Comparison of ENCODE assay signal across 8 cellular contexts in the genomic region with DNA sequence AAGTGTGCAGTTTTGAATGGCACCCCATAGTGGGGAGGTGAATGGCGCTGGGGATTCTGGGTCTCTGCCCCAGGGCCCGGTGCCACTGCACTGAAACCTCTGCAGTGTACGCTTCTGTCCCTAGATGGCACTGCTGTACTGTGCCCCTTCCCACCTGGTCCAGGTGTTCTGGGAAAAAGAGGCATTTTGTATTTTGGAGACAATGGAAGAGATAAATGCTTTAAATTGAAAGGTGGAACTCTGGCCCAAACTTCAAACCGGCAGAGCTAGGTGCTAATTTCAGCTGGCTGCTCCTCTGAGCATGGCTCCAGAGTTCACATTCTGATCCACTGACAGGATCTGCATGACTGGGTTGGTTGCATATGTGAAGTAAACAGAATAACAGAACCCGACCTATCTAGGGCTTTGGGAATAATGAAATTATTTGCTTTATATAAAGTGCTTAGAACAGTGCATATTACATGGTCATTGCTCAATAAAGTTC. TPM values are rescaled to one million over a fixed set of nuclear protein-coding genes. Genes with fewer than 3 reads are reported as not detected.
DNase-seq lines count a peak whose midpoint lies in the region; ATAC-seq and TF ChIP-seq lines count a peak whose summit lies in the region.

No MANE protein-coding gene starts in this region.

- ATAC-seq in activated CD8-positive, alpha-beta memory T cell treated with anti-CD3 and anti-CD28 coated beads, Interleukin-2, amount 10 ng/mL, durations not matched to agents 7 days and 5 days, result peak; percentile 82
- ATAC-seq in activated CD8-positive, alpha-beta T cell treated with anti-CD3 and anti-CD28 coated beads, Interleukin-2, amount 10 ng/mL, durations not matched to agents 7 days and 5 days, result peak; percentile 76
- peak; percentile 63 for ATAC-seq in left ventricle myocardium superior

- no peak overlapping the region for H3K4me3 ChIP-seq in transverse colon

- H3K4me1 Mint-ChIP-seq in activated CD8-positive, alpha-beta memory T cell treated with anti-CD3 and anti-CD28 coated beads, Interleukin-2, amount 10 ng/mL, durations not matched to agents 7 days and 5 days, result no peaks in the 10 kb centered on the region
- no peaks in the 10 kb centered on the region for H3K4me1 Mint-ChIP-seq in activated CD8-positive, alpha-beta T cell treated with anti-CD3 and anti-CD28 coated beads, Interleukin-2, amount 10 ng/mL, durations not matched to agents 7 days and 5 days (ENCODE audit: low read depth)

- TF ChIP-seq EP300 in transverse colon (IDR thresholded peaks at IDR 0.05; ENCODE audit: low read depth), result no peak

- TF ChIP-seq POLR2A in transverse colon (IDR thresholded peaks at IDR 0.05), result no peak

- no peak overlapping the region for H3K27ac ChIP-seq in transverse colon

- no peaks in the 10 kb centered on the region for H3K27me3 ChIP-seq in transverse colon

- in situ Hi-C loops in transverse colon (cut with MboI; ENCODE audit: low pct_ligation_motif_present in 1 of 4, low pct_unique_long_range_greater_than_20kb in 1 of 4, low sequenced_read_pairs in 3 of 4), result no loop called here

- H3K36me3 ChIP-seq in transverse colon, result no peaks in the 10 kb centered on the region

- intact Hi-C loops in left ventricle myocardium superior (cut with micrococcal nuclease), result no loop called here
- intact Hi-C loops in transverse colon (cut with DNase I; ENCODE audit: low total_unique reads), result no loop called here

- no peaks in the 10 kb centered on the region for H3K9me3 ChIP-seq in transverse colon

- H3K36me3 Mint-ChIP-seq in activated CD8-positive, alpha-beta memory T cell treated with anti-CD3 and anti-CD28 coated beads, Interleukin-2, amount 10 ng/mL, durations not matched to agents 7 days and 5 days, result no peaks in the 10 kb centered on the region
- H3K36me3 Mint-ChIP-seq in activated CD8-positive, alpha-beta T cell treated with anti-CD3 and anti-CD28 coated beads, Interleukin-2, amount 10 ng/mL, durations not matched to agents 7 days and 5 days (ENCODE audit: low read depth), result no peaks in the 10 kb centered on the region

- TF ChIP-seq CTCF in transverse colon (IDR thresholded peaks at IDR 0.05), result peak; percentile 52 to 74 (median 66)

- H3K27ac Mint-ChIP-seq in activated CD8-positive, alpha-beta memory T cell treated with anti-CD3 and anti-CD28 coated beads, Interleukin-2, amount 10 ng/mL, durations not matched to agents 7 days and 5 days, result no peak overlapping the region
- H3K27ac Mint-ChIP-seq in activated CD8-positive, alpha-beta T cell treated with anti-CD3 and anti-CD28 coated beads, Interleukin-2, amount 10 ng/mL, durations not matched to agents 7 days and 5 days, result no peak overlapping the region

- CTCF ChIA-PET in activated CD8-positive, alpha-beta memory T cell treated with anti-CD3 and anti-CD28 coated beads, Interleukin-2, amount 10 ng/mL, durations not matched to agents 7 days and 5 days (lab: Charles Lee), result interaction anchor here (0.9 to 1.7 kb wide), 5 partner anchors 15 to 212 kb away, joined by 3 to 4 read pairs (median 3); no protein-coding TSS in a partner anchor
- CTCF ChIA-PET in activated CD8-positive, alpha-beta T cell treated with anti-CD3 and anti-CD28 coated beads, Interleukin-2, amount 10 ng/mL, durations not matched to agents 7 days and 5 days (lab: Charles Lee), result no interaction called here

- POLR2A ChIA-PET in activated CD8-positive, alpha-beta T cell treated with anti-CD3 and anti-CD28 coated beads, Interleukin-2, amount 10 ng/mL, durations not matched to agents 7 days and 5 days (lab: Charles Lee), result no interaction called here

- WGBS in transverse colon (ENCODE audit: low coverage in 1 of 2), 2 donors, result 23 to 25% methylated on average over 2 to 5 of the region's 5 CpGs

- peaks cover 21% of the 10 kb centered on the region for H3K27me3 Mint-ChIP-seq in activated CD8-positive, alpha-beta memory T cell treated with anti-CD3 and anti-CD28 coated beads, Interleukin-2, amount 10 ng/mL, durations not matched to agents 7 days and 5 days
- peaks cover 12% of the 10 kb centered on the region for H3K27me3 Mint-ChIP-seq in activated CD8-positive, alpha-beta T cell treated with anti-CD3 and anti-CD28 coated beads, Interleukin-2, amount 10 ng/mL, durations not matched to agents 7 days and 5 days (ENCODE audit: low read depth)

- H3K4me3 Mint-ChIP-seq in activated CD8-positive, alpha-beta memory T cell treated with anti-CD3 and anti-CD28 coated beads, Interleukin-2, amount 10 ng/mL, durations not matched to agents 7 days and 5 days, result no peak overlapping the region
- H3K4me3 Mint-ChIP-seq in activated CD8-positive, alpha-beta T cell treated with anti-CD3 and anti-CD28 coated beads, Interleukin-2, amount 10 ng/mL, durations not matched to agents 7 days and 5 days, result no peak overlapping the region

- no peaks in the 10 kb centered on the region for H3K9me3 Mint-ChIP-seq in activated CD8-positive, alpha-beta memory T cell treated with anti-CD3 and anti-CD28 coated beads, Interleukin-2, amount 10 ng/mL, durations not matched to agents 7 days and 5 days (ENCODE audit: low read depth)
- no peaks in the 10 kb centered on the region for H3K9me3 Mint-ChIP-seq in activated CD8-positive, alpha-beta T cell treated with anti-CD3 and anti-CD28 coated beads, Interleukin-2, amount 10 ng/mL, durations not matched to agents 7 days and 5 days (ENCODE audit: insufficient read depth)

- peak; percentile 54 for DNase-seq in activated CD8-positive, alpha-beta memory T cell treated with anti-CD3 and anti-CD28 coated beads, Interleukin-2, amount 10 ng/mL, durations not matched to agents 7 days and 5 days
- DNase-seq in activated CD8-positive, alpha-beta memory T cell treated with anti-CD3 and anti-CD28 coated beads, Interleukin-2, amount 50 U/mL, for 48 hours, result no peak
- DNase-seq in NCI-H146 (lab: John Stamatoyannopoulos, UW), result peak; percentile 85
- peak; percentile 54 for DNase-seq in activated CD8-positive, alpha-beta T cell treated with anti-CD3 and anti-CD28 coated beads, Interleukin-2, amount 10 ng/mL, durations not matched to agents 7 days and 5 days
- no peak for DNase-seq in left ventricle myocardium superior
- DNase-seq in transverse colon, result peak; percentile 56
- DNase-seq in foreskin melanocyte, result no peak
- DNase-seq in SK-N-DZ (ENCODE audit: low spot score), result no peak

- H3K4me1 ChIP-seq in transverse colon, result peaks cover 5 to 9% (median 8%) of the 10 kb centered on the region in 4 donors

RNA-seq across cellular contexts. Expression of a gene that starts 52.2 kb away (rescaled TPM):
- total RNA-seq in activated CD8-positive, alpha-beta memory T cell treated with anti-CD3 and anti-CD28 coated beads, Interleukin-2, amount 10 ng/mL, durations not matched to agents 7 days and 5 days, result not detected
- total RNA-seq in activated CD8-positive, alpha-beta T cell treated with anti-CD3 and anti-CD28 coated beads, Interleukin-2, amount 10 ng/mL, durations not matched to agents 7 days and 5 days, result not detected
- total RNA-seq in left ventricle myocardium superior (not detected), transverse colon (under 1 TPM in 1 of 4 donors, not detected in 3; 0.14 TPM)
- not detected in 2 replicates for polyA plus RNA-seq in SK-N-DZ (2014; cell fraction: cytosol; rRNA removed)
- polyA plus RNA-seq in SK-N-DZ (2014; cell fraction: nucleus; rRNA removed), result not detected in 2 replicates

Comparison
In these comparisons a context has a peak if more than half of its experiments do, and no peak if none do; other contexts are left out.
1. DNase-seq: peak in activated CD8-positive, alpha-beta memory T cell treated with anti-CD3 and anti-CD28 coated beads, Interleukin-2, amount 10 ng/mL, durations not matched to agents 7 days and 5 days (single experiment), NCI-H146 (single experiment), activated CD8-positive, alpha-beta T cell treated with anti-CD3 and anti-CD28 coated beads, Interleukin-2, amount 10 ng/mL, durations not matched to agents 7 days and 5 days (single experiment) and transverse colon (single experiment); none in activated CD8-positive, alpha-beta memory T cell treated with anti-CD3 and anti-CD28 coated beads, Interleukin-2, amount 50 U/mL, for 48 hours (single experiment), left ventricle myocardium superior (single experiment), foreskin melanocyte (single experiment) and SK-N-DZ (single experiment).
2. Peak in every context shown above with its lines, with median percentiles within 50 percentile points of each other: ATAC-seq.